17 cellular contexts compared by ENCODE assay signal in genomic region chr1:33159577-33159976, GRCh38.
"Had no signal": no experiment of that assay in that cellular context is flagged by ENCODE, and none has a peak within 500 bp of the region (broad histone marks: within the 10 kb centered on the region; RNA-seq: fewer than 3 reads in every experiment).

No MANE protein-coding gene starts in this region.

- DNase-seq: KBM-7, MV-4-11, NCI-H1048, NCI-H1105, NCI-H1417, NCI-H1436 treated with DMSO at 0.1 percent for 48 hours, NCI-H1694, NCI-H1930, NCI-H2081, NCI-H2107, NCI-H2227 treated with DMSO at 0.1 percent for 48 hours, NCI-H524 treated with DMSO at 0.1 percent for 48 hours, NCI-H69, NCI-H774, Right ventricle myocardium superior, RPMI8226, SK-N-SH had no signal
